ENCODE assay signal across 8 cellular contexts in genomic region chr6:70852667-70853246, GRCh38.
"Had no signal": no experiment of that assay in that cellular context is flagged by ENCODE, and none has a peak within 500 bp of the region (broad histone marks: within the 10 kb centered on the region; RNA-seq: fewer than 3 reads in every experiment).

No MANE protein-coding gene starts in this region.

- H3K9ac ChIP-seq: KMS-11 had no signal

- DNase-seq: H9, HCEC 1CT, KBM-7 had no signal

- H3K4me3 ChIP-seq: GM23338 had no signal

- H2AFZ ChIP-seq: GM23338 had no signal

- H3K27ac ChIP-seq: KMS-11 had no signal

- FAIRE-seq: H1, H54, HTR-8/SVneo had no signal

- ATAC-seq: GM23338 had no signal

- H3K4me2 ChIP-seq: GM23338, KMS-11 had no signal
